Comparison of ENCODE assay signal across 25 cellular contexts in genomic region chr2:10478298-10478625, GRCh38. TPM values are rescaled to one million over a fixed set of nuclear protein-coding genes. Genes with fewer than 3 reads are reported as not detected.
DNase-seq lines count a peak whose midpoint lies in the region; ATAC-seq, FAIRE-seq and TF ChIP-seq lines count a peak whose summit lies in the region.
"Had no signal": no experiment of that assay in that cellular context is flagged by ENCODE, and none has a peak within 500 bp of the region (broad histone marks: within the 10 kb centered on the region; RNA-seq: fewer than 3 reads in every experiment).

No MANE protein-coding gene starts in this region.

- WGBS in HepG2 (ENCODE audit: low lambda C conversion rate): 64% methylated on average over 8 of the region's 12 CpGs
- WGBS in right lobe of liver (ENCODE audit: insufficient coverage, low coverage, low lambda C conversion rate, missing lambda C conversion rate): no CpG with 5 or more reads among the region's 12 CpGs
- 37% methylated on average over 11 of the region's 12 CpGs for WGBS in K562 (ENCODE audit: insufficient coverage, low coverage, missing lambda C conversion rate)

- in situ Hi-C loops in HepG2 (cut with HindIII; ENCODE audit: extremely low pct_ligation_motif_present, low pct_unique_long_range_greater_than_20kb) (loop anchor here (10.0 kb wide), 1 partner anchor 187 kb away; no protein-coding TSS in a partner anchor), K562 (cut with MboI) (no loop called here)

- TF ChIP-seq RAD21 in HepG2 (CRISPR knock-in tag; IDR thresholded peaks at IDR 0.05) (no peak), K562 (CRISPR knock-in tag; conservative IDR thresholded peaks at IDR 0.05 in 1 of 2, IDR thresholded peaks at IDR 0.05 in 1 of 2) (no peak)

- H3K36me3 ChIP-seq in HepG2 (replicated peaks in 1 of 2; ENCODE audit: control insufficient read depth in 1 of 2, insufficient read depth in 2 of 2, low read length in 2 of 2) (no peaks in the 10 kb centered on the region), right lobe of liver (no peaks in the 10 kb centered on the region), K562 (ENCODE audit: control insufficient read depth, insufficient read depth, low read length) (no peaks in the 10 kb centered on the region), upper lobe of right lung (no peaks in the 10 kb centered on the region)
- H3K36me3 ChIP-seq: HAP-1 had no signal

- H3K27ac ChIP-seq in HepG2 (ENCODE audit: extremely low read length, insufficient read depth, low read length) (no peak overlapping the region), right lobe of liver (no peak overlapping the region), K562 (ENCODE audit: extremely low read depth, low read depth, low read length) (no peak overlapping the region), upper lobe of right lung (no peak overlapping the region)
- H3K27ac ChIP-seq: SK-N-MC had no signal

- peaks cover 5% of the 10 kb centered on the region for H3K27me3 Mint-ChIP-seq in nephron progenitor cell (ENCODE audit: low read depth, poor library complexity)
- peaks cover 3% of the 10 kb centered on the region for H3K27me3 Mint-ChIP-seq in activated CD4-positive, alpha-beta memory T cell treated with anti-CD3 and anti-CD28 coated beads for 36 hours
- H3K27me3 Mint-ChIP-seq: CD4-positive, alpha-beta T cell had no signal

- no peak overlapping the region for H2AFZ ChIP-seq in HepG2 (ENCODE audit: low read length)
- H2AFZ ChIP-seq in K562 (ENCODE audit: low read depth, low read length): 0 out of 2 replicates have a peak overlapping the region, but pooled peaks have one; percentile 3
- H2AFZ ChIP-seq: GM23338 had no signal

- POLR2A ChIA-PET in HepG2 (lab: Yijun Ruan, JAX): no interaction called here
- POLR2A ChIA-PET in K562 (lab: Yijun Ruan, JAX): no interaction called here
- POLR2A ChIA-PET in activated CD4-positive, alpha-beta memory T cell treated with anti-CD3 and anti-CD28 coated beads for 36 hours (lab: Charles Lee): no interaction called here

- no peak overlapping the region for H3K4me3 ChIP-seq in HepG2 (replicated peaks in 1 of 3; ENCODE audit: insufficient read depth in 1 of 3, low read depth in 2 of 3, low read length in 3 of 3)
- no peak overlapping the region for H3K4me3 ChIP-seq in right lobe of liver
- H3K4me3 ChIP-seq in K562: no peak overlapping the region
- H3K4me3 ChIP-seq in upper lobe of right lung: no peak overlapping the region
- H3K4me3 ChIP-seq: GM23338, HAP-1, SK-N-MC had no signal

- H3K4me1 Mint-ChIP-seq in nephron progenitor cell: peaks cover 69% of the 10 kb centered on the region
- H3K4me1 Mint-ChIP-seq in activated CD4-positive, alpha-beta memory T cell treated with anti-CD3 and anti-CD28 coated beads for 36 hours (ENCODE audit: low read depth): peaks cover 14% of the 10 kb centered on the region

- peak overlapping the region; percentile 50 for H3K27ac Mint-ChIP-seq in nephron progenitor cell
- H3K27ac Mint-ChIP-seq in activated CD4-positive, alpha-beta memory T cell treated with anti-CD3 and anti-CD28 coated beads for 36 hours: no peak overlapping the region
- H3K27ac Mint-ChIP-seq: CD4-positive, alpha-beta T cell; GM23338 had no signal

- no peaks in the 10 kb centered on the region for H3K9me3 Mint-ChIP-seq in nephron progenitor cell
- H3K9me3 Mint-ChIP-seq in activated CD4-positive, alpha-beta memory T cell treated with anti-CD3 and anti-CD28 coated beads for 36 hours: no peaks in the 10 kb centered on the region
- H3K9me3 Mint-ChIP-seq: CD4-positive, alpha-beta T cell; GM23338 had no signal

- no peaks in the 10 kb centered on the region for H3K79me2 ChIP-seq in HepG2 (ENCODE audit: insufficient read depth, low read length)
- no peaks in the 10 kb centered on the region for H3K79me2 ChIP-seq in K562 (ENCODE audit: control insufficient read depth, insufficient read depth, low read length)

- peaks cover 78% of the 10 kb centered on the region for H3K4me1 ChIP-seq in HepG2 (ENCODE audit: insufficient read depth, low read length)
- no peaks in the 10 kb centered on the region for H3K4me1 ChIP-seq in right lobe of liver
- peaks cover 0 to 18% of the 10 kb centered on the region in 2 experiments; a peak in 3 of 5 replicates for H3K4me1 ChIP-seq in K562 (replicated peaks in 1 of 2; ENCODE audit: control insufficient read depth in 2 of 2, insufficient read depth in 2 of 2, low read length in 2 of 2)
- no peaks in the 10 kb centered on the region for H3K4me1 ChIP-seq in upper lobe of right lung
- H3K4me1 ChIP-seq: HAP-1 had no signal

- DNase-seq in HepG2 (ENCODE audit: low spot score) (no peak), right lobe of liver (no peak), K562 (ENCODE audit: extremely low read depth in 1 of 4, low spot score in 3 of 4) (no peak), nephron progenitor cell (no peak), upper lobe of right lung (peak; percentile 52)
- DNase-seq in stimulated activated CD4-positive, alpha-beta T cell treated with anti-CD3 and anti-CD28 coated beads, Interleukin-15, amount 100 ng/mL, for 24 hours: no peak
- no peak for DNase-seq in activated CD4-positive, alpha-beta memory T cell treated with anti-CD3 and anti-CD28 coated beads for 36 hours
- DNase-seq: CD4-positive, alpha-beta T cell; COR-L47; DMS 273 treated with DMSO at 0.1 percent for 48 hours; DND-41; KBM-7; NCI-H1092 treated with DMSO at 0.1 percent for 48 hours; NCI-H1694; NCI-H2081; NCI-H446 treated with DMSO at 0.1 percent for 48 hours; NCI-H526 treated with DMSO at 0.1 percent for 48 hours; PC-3; RPMI8226 had no signal

- no peak overlapping the region for H3K4me3 Mint-ChIP-seq in nephron progenitor cell
- H3K4me3 Mint-ChIP-seq in activated CD4-positive, alpha-beta memory T cell treated with anti-CD3 and anti-CD28 coated beads for 36 hours: no peak overlapping the region
- H3K4me3 Mint-ChIP-seq: B cell; CD4-positive, alpha-beta T cell; GM23338 had no signal

- H3K4me2 ChIP-seq in HepG2 (ENCODE audit: low read depth, low read length) (no peak overlapping the region), K562 (ENCODE audit: insufficient read depth, low read length) (no peak overlapping the region)
- H3K4me2 ChIP-seq: GM23338 had no signal

- TF ChIP-seq POLR2A in HepG2 (IDR thresholded peaks at IDR 0.05; ENCODE audit: insufficient read depth in 1 of 2, low read depth in 2 of 2, low read length in 2 of 2) (no peak), right lobe of liver (IDR thresholded peaks at IDR 0.05) (no peak), K562 (conservative IDR thresholded peaks at IDR 0.05) (no peak)

- no peaks in the 10 kb centered on the region for H3K36me3 Mint-ChIP-seq in nephron progenitor cell (ENCODE audit: low read depth)
- no peaks in the 10 kb centered on the region for H3K36me3 Mint-ChIP-seq in activated CD4-positive, alpha-beta memory T cell treated with anti-CD3 and anti-CD28 coated beads for 36 hours

- BruUV-seq in HepG2 (replicated peaks; lab: Mats Ljungman, UMichigan) (no TSS peak), K562 (replicated peaks; lab: Mats Ljungman, UMichigan) (no TSS peak)

- intact Hi-C loops in HepG2 (cut with micrococcal nuclease; ENCODE audit: unreplicated experiment) (no loop called here), right lobe of liver (cut with DNase I) (no loop called here), K562 (cut with micrococcal nuclease) (no loop called here), upper lobe of right lung (cut with DNase I) (no loop called here)
- intact Hi-C loops in activated CD4-positive, alpha-beta memory T cell treated with anti-CD3 and anti-CD28 coated beads for 36 hours (cut with micrococcal nuclease): no loop called here

- no peak for TF ChIP-seq EP300 in HepG2 (IDR thresholded peaks at IDR 0.05; ENCODE audit: low read depth in 2 of 2, low read length in 2 of 2)
- no peak for TF ChIP-seq EP300 in HepG2 (CRISPR knock-in tag; IDR thresholded peaks at IDR 0.05; ENCODE audit: borderline replicate concordance)
- no peak for TF ChIP-seq EP300 in K562 (IDR thresholded peaks at IDR 0.05; ENCODE audit: low read length)

- H3K9me1 ChIP-seq in K562 (ENCODE audit: control insufficient read depth, insufficient read depth, low read length): no peaks in the 10 kb centered on the region

- no peak overlapping the region for H3K9ac ChIP-seq in HepG2 (ENCODE audit: insufficient read depth, low read depth, low read length)
- peak overlapping the region in 1 of 2 experiments; percentile 50; a peak in 1 of 4 replicates for H3K9ac ChIP-seq in K562 (ENCODE audit: insufficient read depth in 1 of 2, low read depth in 2 of 2, low read length in 2 of 2)

- H3K9me3 ChIP-seq in HepG2 (ENCODE audit: low read length) (no peaks in the 10 kb centered on the region), right lobe of liver (no peaks in the 10 kb centered on the region), K562 (replicated peaks; ENCODE audit: control insufficient read depth, insufficient read depth, low read depth, low read length) (no peaks in the 10 kb centered on the region), upper lobe of right lung (no peaks in the 10 kb centered on the region)
- H3K9me3 ChIP-seq: HAP-1 had no signal

- CTCF ChIA-PET in HepG2 (lab: Yijun Ruan, JAX; ENCODE audit: low intra/inter-chr PET ratio, low total read pairs): no interaction called here
- CTCF ChIA-PET in K562 (lab: Yijun Ruan, JAX; ENCODE audit: low intra/inter-chr PET ratio): no interaction called here
- CTCF ChIA-PET in activated CD4-positive, alpha-beta memory T cell treated with anti-CD3 and anti-CD28 coated beads for 36 hours (lab: Charles Lee): no interaction called here

- TF ChIP-seq CTCF in HepG2 (CRISPR knock-in tag; IDR thresholded peaks at IDR 0.05) (no peak), right lobe of liver (IDR thresholded peaks at IDR 0.05) (no peak), K562 (IDR thresholded peaks at IDR 0.05 in 2 of 3, conservative IDR thresholded peaks at IDR 0.05 in 1 of 3; ENCODE audit: insufficient read depth in 2 of 3, low read depth in 1 of 3, low read length in 3 of 3) (no peak), nephron progenitor cell (IDR thresholded peaks at IDR 0.05) (no peak), upper lobe of right lung (IDR thresholded peaks at IDR 0.05) (no peak)

- H3K27me3 ChIP-seq in HepG2 (ENCODE audit: control insufficient read depth in 1 of 2, insufficient read depth in 2 of 2, low read length in 2 of 2) (peaks cover 19 to 57% of the 10 kb centered on the region in 2 experiments; a peak in 4 of 5 replicates), right lobe of liver (no peaks in the 10 kb centered on the region), K562 (ENCODE audit: control insufficient read depth in 2 of 2, insufficient read depth in 2 of 2, low read length in 2 of 2) (peaks cover 20 to 49% of the 10 kb centered on the region in 2 experiments), upper lobe of right lung (no peaks in the 10 kb centered on the region)

- FAIRE-seq in HepG2 (lab: Jason Lieb, UNC): no peak
- no peak for FAIRE-seq in K562 (lab: Jason Lieb, UNC)
- FAIRE-seq: A204.1 had no signal

- H4K20me1 ChIP-seq in HepG2 (ENCODE audit: insufficient read depth, low read length) (no peaks in the 10 kb centered on the region), K562 (replicated peaks; ENCODE audit: control insufficient read depth, insufficient read depth, low read length) (0 out of 2 replicates have a peak, but pooled peaks cover 5% of the 10 kb centered on the region)

- ATAC-seq in HepG2: no peak
- no peak for ATAC-seq in right lobe of liver
- no peak for ATAC-seq in K562
- ATAC-seq in upper lobe of right lung: no peak
- ATAC-seq in GM21529 (IDR thresholded peaks at IDR 0.05; ENCODE audit: unreplicated experiment): no peak
- ATAC-seq: PC-3 had no signal

RNA-seq across cellular contexts. Expression of gene ODC1, which starts 30.1 kb away (rescaled TPM):
- total RNA-seq in HepG2 (2016; rRNA removed; fragmentation: Illumina TruSeq; extraction: Trizol) (371 and 422 TPM in 2 replicates), right lobe of liver (100 to 1,000 TPM in 2 of 6 experiments, 10 to 100 TPM in 4; 14.4 to 197 (median 28.6) TPM), K562 (2014; rRNA removed) (392 and 447 TPM in 2 replicates), K562 (2014; rRNA removed; fragmentation: Illumina TruSeq; extraction: Trizol) (525 and 551 TPM in 2 replicates), K562 (2015; rRNA removed; fragmentation: Illumina TruSeq; extraction: Trizol) (512 and 539 TPM in 2 replicates), K562 (2021) (379 and 398 TPM in 2 replicates), upper lobe of right lung (50.9 TPM)
- total RNA-seq in HepG2 (2016; cell fraction: cytosol; rRNA removed; fragmentation: Illumina TruSeq; extraction: Trizol; ENCODE audit: low read depth): 747 and 845 TPM in 2 replicates
- total RNA-seq in HepG2 (2016; cell fraction: insoluble cytoplasmic fraction; rRNA removed; fragmentation: Illumina TruSeq; extraction: Trizol): 382 and 405 TPM in 2 replicates
- 1,179 and 1,380 TPM in 2 replicates for total RNA-seq in HepG2 (2016; cell fraction: membrane; rRNA removed; fragmentation: Illumina TruSeq; extraction: Trizol)
- total RNA-seq in HepG2 (2016; cell fraction: nucleus; rRNA removed; fragmentation: Illumina TruSeq; extraction: Trizol): 154 and 170 TPM in 2 replicates
- polyA plus RNA-seq in HepG2 (2011; rRNA removed) (105 and 142 TPM in 2 replicates), K562 (2011; rRNA removed) (368 and 563 TPM in 2 replicates), K562 (2014; fragmentation: Illumina TruSeq; extraction: Trizol) (473 and 553 TPM in 2 replicates), K562 (2014; fragmentation: Nextera tagmentation; extraction: Ambion mirVana) (100 to 1,000 TPM; 142 to 169 TPM), K562 (2014; rRNA removed) (457 and 488 TPM in 2 replicates)
- 93.6 and 131 TPM in 2 replicates for polyA plus RNA-seq in HepG2 (2011; cell fraction: cytosol; rRNA removed)
- polyA plus RNA-seq in HepG2 (2011; cell fraction: nucleus; rRNA removed): 44.5 and 56.5 TPM in 2 replicates
- 108 and 109 TPM in 2 replicates for polyA plus RNA-seq in HepG2 (2012)
- 923 and 940 TPM in 2 replicates for polyA plus RNA-seq in HepG2 (2016; cell fraction: cytosol; fragmentation: Illumina TruSeq; extraction: Trizol; ENCODE audit: low read depth)
- 367 and 392 TPM in 2 replicates for polyA plus RNA-seq in HepG2 (2016; cell fraction: insoluble cytoplasmic fraction; fragmentation: Illumina TruSeq; extraction: Trizol; ENCODE audit: low read depth)
- polyA plus RNA-seq in HepG2 (2016; cell fraction: membrane; fragmentation: Illumina TruSeq; extraction: Trizol; ENCODE audit: low read depth): 1,008 and 1,080 TPM in 2 replicates
- 235 and 237 TPM in 2 replicates for polyA plus RNA-seq in HepG2 (2016; cell fraction: nucleus; fragmentation: Illumina TruSeq; extraction: Trizol; ENCODE audit: insufficient read depth, low read depth)
- polyA minus RNA-seq in HepG2 (2011; rRNA and poly(A)+ RNA removed; ENCODE audit: low replicate concordance): 64.0 and 223 TPM in 2 replicates
- polyA minus RNA-seq in HepG2 (2011; cell fraction: cytosol; rRNA and poly(A)+ RNA removed): 53.3 and 58.5 TPM in 2 replicates
- polyA minus RNA-seq in HepG2 (2011; cell fraction: nucleus; rRNA and poly(A)+ RNA removed): 32.7 and 35.2 TPM in 2 replicates
- total RNA-seq in K562 (2011; cell fraction: chromatin; rRNA removed; ENCODE audit: low replicate concordance): 99.9 and 124 TPM in 2 replicates
- total RNA-seq in K562 (2011; cell fraction: nucleolus; rRNA removed): 80.3 and 83.7 TPM in 2 replicates
- total RNA-seq in K562 (2011; cell fraction: nucleoplasm; rRNA removed): 115 and 142 TPM in 2 replicates
- polyA plus RNA-seq in K562 (2011; cell fraction: cytosol; rRNA removed): 282 and 395 TPM in 2 replicates
- polyA plus RNA-seq in K562 (2011; cell fraction: nucleus; rRNA removed): 190 and 232 TPM in 2 replicates
- 213 and 358 TPM in 2 replicates for polyA plus RNA-seq in K562 (2012)
- polyA minus RNA-seq in K562 (2011; rRNA and poly(A)+ RNA removed): 600 and 763 TPM in 2 replicates
- 138 and 222 TPM in 2 replicates for polyA minus RNA-seq in K562 (2011; cell fraction: cytosol; rRNA and poly(A)+ RNA removed)
- polyA minus RNA-seq in K562 (2011; cell fraction: nucleus; rRNA and poly(A)+ RNA removed): 41.1 and 78.2 TPM in 2 replicates
- total RNA-seq in activated CD4-positive, alpha-beta memory T cell treated with anti-CD3 and anti-CD28 coated beads for 36 hours: 100 to 1,000 TPM; 138 to 142 TPM

Comparison
In these comparisons a context has a peak if more than half of its experiments do, and no peak if none do; other contexts are left out.
1. Of the 241 proteins assayed by ChIP-seq in both HepG2 and K562: peak only in HepG2: HNRNPLL; only in K562: none; in both: none; in neither: 240.